In the genomic region with DNA sequence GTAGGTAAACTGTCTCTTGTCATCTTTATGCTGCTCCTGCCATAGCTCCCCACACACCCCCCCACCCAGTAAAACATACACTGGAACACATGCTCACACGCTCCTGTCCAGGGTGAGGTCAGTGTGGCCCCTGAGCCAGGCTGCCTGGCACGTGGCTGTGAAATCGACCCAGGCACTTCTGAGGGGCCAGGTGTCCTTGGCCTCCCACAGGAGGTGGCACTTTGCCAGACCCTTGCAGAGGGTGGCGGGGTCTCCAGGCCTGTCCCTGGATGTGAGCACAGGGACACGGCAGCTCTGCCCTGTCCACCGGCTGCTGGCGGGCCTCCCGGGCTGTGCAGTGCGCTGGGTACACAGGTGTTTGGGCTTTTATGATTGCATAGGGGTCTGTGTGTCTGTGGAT, we compare ENCODE assay signal across 20 cellular contexts. TPM values are rescaled to one million over a fixed set of nuclear protein-coding genes. Genes with fewer than 3 reads are reported as not detected.
DNase-seq lines count a peak whose midpoint lies in the region; ATAC-seq, FAIRE-seq and TF ChIP-seq lines count a peak whose summit lies in the region.
"Had no signal": no experiment of that assay in that cellular context is flagged by ENCODE, and none has a peak within 500 bp of the region (broad histone marks: within the 10 kb centered on the region; RNA-seq: fewer than 3 reads in every experiment).

No MANE protein-coding gene starts in this region.

- intact Hi-C loops in HepG2 (cut with micrococcal nuclease; ENCODE audit: unreplicated experiment) (loop anchor here (5.0 kb wide), 1 partner anchor 244 kb away; no protein-coding TSS in a partner anchor), right lobe of liver (cut with DNase I) (loop anchor here (10.0 kb wide), 2 partner anchors 241 to 261 kb away; no protein-coding TSS in a partner anchor), pancreas (cut with DNase I) (loop anchor here in 1 of 3 donors (10.0 kb wide), 1 partner anchor 251 kb away; no protein-coding TSS in a partner anchor)

- H3K4me3 ChIP-seq in HepG2 (replicated peaks in 1 of 3; ENCODE audit: insufficient read depth in 1 of 3, low read depth in 2 of 3, low read length in 3 of 3) = peak overlapping the region in 1 of 3 experiments; percentile 30; a peak in 1 of 6 replicates
- H3K4me3 ChIP-seq in right lobe of liver = no peak overlapping the region
- no peak overlapping the region for H3K4me3 ChIP-seq in SK-N-MC
- H3K4me3 ChIP-seq in mesodermal cell (ENCODE audit: extremely low read depth, insufficient read depth, low read length, poor library complexity, severe bottlenecking) = no peak overlapping the region
- H3K4me3 ChIP-seq in pancreas = no peak overlapping the region
- H3K4me3 ChIP-seq: lung had no signal

- peak overlapping the region; percentile 26 for H3K4me2 ChIP-seq in HepG2 (ENCODE audit: low read depth, low read length)

- no peaks in the 10 kb centered on the region for H3K36me3 ChIP-seq in HepG2 (replicated peaks in 1 of 2; ENCODE audit: control insufficient read depth in 1 of 2, insufficient read depth in 2 of 2, low read length in 2 of 2)
- no peaks in the 10 kb centered on the region for H3K36me3 ChIP-seq in right lobe of liver
- H3K36me3 ChIP-seq in SK-N-MC (ENCODE audit: insufficient read depth, low read length) = no peaks in the 10 kb centered on the region
- H3K36me3 ChIP-seq in mesodermal cell (ENCODE audit: control insufficient read depth, insufficient read depth, low read length) = no peaks in the 10 kb centered on the region
- H3K36me3 ChIP-seq in pancreas = no peaks in the 10 kb centered on the region

- no peaks in the 10 kb centered on the region for H3K79me2 ChIP-seq in HepG2 (ENCODE audit: insufficient read depth, low read length)

- WGBS in HepG2 (ENCODE audit: low lambda C conversion rate) = 5% methylated on average over 8 of the region's 9 CpGs
- WGBS in right lobe of liver (ENCODE audit: insufficient coverage, low coverage, low lambda C conversion rate, missing lambda C conversion rate) = no CpG with 5 or more reads among the region's 9 CpGs
- 91 to 95% methylated on average over 8 to 9 of the region's 9 CpGs for WGBS in mesodermal cell (ENCODE audit: insufficient coverage in 2 of 2), 2 experiments
- 71% methylated on average over 9 of the region's 9 CpGs for WGBS in pancreas, 2 donors

- DNase-seq in HepG2 (ENCODE audit: low spot score) = no peak
- no peak for DNase-seq in right lobe of liver
- DNase-seq in SK-N-MC (ENCODE audit: low read depth, low spot score) = no peak
- DNase-seq in pancreas = no peak
- no peak for DNase-seq in stimulated activated CD4-positive, alpha-beta T cell treated with anti-CD3 and anti-CD28 coated beads, Interleukin-4, amount 100 ng/mL, for 24 hours
- DNase-seq: activated CD4-positive, alpha-beta T cell treated with anti-CD3 and anti-CD28 coated beads, Interleukin-2, amount 10 ng/mL, durations not matched to agents 24 days and 14 days; activated naive CD8-positive, alpha-beta T cell treated with anti-CD3 and anti-CD28 coated beads, Interleukin-2, amount 50 U/mL, for 24 hours; foreskin melanocyte; H9; kidney; naive thymus-derived CD8-positive, alpha-beta T cell; NCI-H1105; NCI-H2227 treated with DMSO at 0.1 percent for 48 hours; NK-92 treated with Interleukin-12 subunit alpha and Interleukin-12 subunit beta, amount 100 ng/mL, for 24 hours; small intestine; stimulated activated CD4-positive, alpha-beta T cell treated with anti-CD3 and anti-CD28 coated beads, Interleukin-4, amount 100 ng/mL, for 4 hours had no signal

- H3K27ac ChIP-seq in HepG2 (ENCODE audit: extremely low read length, insufficient read depth, low read length) (no peak overlapping the region), right lobe of liver (no peak overlapping the region), SK-N-MC (peak overlapping the region; percentile 94), mesodermal cell (ENCODE audit: low read depth, low read length, severe bottlenecking) (peak overlapping the region; percentile 66), pancreas (no peak overlapping the region)

- TF ChIP-seq EP300 in HepG2 (IDR thresholded peaks at IDR 0.05; ENCODE audit: low read depth in 2 of 2, low read length in 2 of 2) (no peak), HepG2 (CRISPR knock-in tag; IDR thresholded peaks at IDR 0.05; ENCODE audit: borderline replicate concordance) (no peak)

- H3K4me1 ChIP-seq in HepG2 (ENCODE audit: insufficient read depth, low read length) (peaks cover 49% of the 10 kb centered on the region), right lobe of liver (peaks cover 0 to 3% (median 0%) of the 10 kb centered on the region in 4 donors), mesodermal cell (ENCODE audit: control insufficient read depth, insufficient read depth, low read length, poor library complexity, severe bottlenecking) (peaks cover 11% of the 10 kb centered on the region), pancreas (no peaks in the 10 kb centered on the region)

- H2AFZ ChIP-seq in HepG2 (ENCODE audit: low read length) = no peak overlapping the region

- TF ChIP-seq RAD21 in HepG2 (CRISPR knock-in tag; IDR thresholded peaks at IDR 0.05) = no peak

- H3K9me3 ChIP-seq in HepG2 (ENCODE audit: low read length) = no peaks in the 10 kb centered on the region
- no peaks in the 10 kb centered on the region for H3K9me3 ChIP-seq in right lobe of liver
- H3K9me3 ChIP-seq in SK-N-MC (ENCODE audit: low read depth, low read length) = no peaks in the 10 kb centered on the region
- H3K9me3 ChIP-seq in mesodermal cell (ENCODE audit: control insufficient read depth, low read length) = no peaks in the 10 kb centered on the region
- H3K9me3 ChIP-seq in pancreas = no peaks in the 10 kb centered on the region

- FAIRE-seq in HepG2 (lab: Jason Lieb, UNC) (no peak), pancreas (lab: Jason Lieb, UNC) (no peak)
- FAIRE-seq: endothelial cell of umbilical vein, kidney, small intestine had no signal

- H3K9ac ChIP-seq in HepG2 (ENCODE audit: insufficient read depth, low read depth, low read length) (no peak overlapping the region), SK-N-MC (ENCODE audit: insufficient read length) (no peak overlapping the region)

- TF ChIP-seq POLR2A in HepG2 (IDR thresholded peaks at IDR 0.05; ENCODE audit: insufficient read depth in 1 of 2, low read depth in 2 of 2, low read length in 2 of 2) = no peak
- no peak for TF ChIP-seq POLR2A in right lobe of liver (IDR thresholded peaks at IDR 0.05)

- TF ChIP-seq CTCF in HepG2 (CRISPR knock-in tag; IDR thresholded peaks at IDR 0.05) (no peak), right lobe of liver (IDR thresholded peaks at IDR 0.05) (no peak), pancreas (IDR thresholded peaks at IDR 0.05) (no peak)

- no peaks in the 10 kb centered on the region for H4K20me1 ChIP-seq in HepG2 (ENCODE audit: insufficient read depth, low read length)

- CTCF ChIA-PET in HepG2 (lab: Yijun Ruan, JAX; ENCODE audit: low intra/inter-chr PET ratio, low total read pairs) = no interaction called here

- in situ Hi-C loops in HepG2 (cut with HindIII; ENCODE audit: extremely low pct_ligation_motif_present, low pct_unique_long_range_greater_than_20kb) = no loop called here

- peaks cover 2 to 44% of the 10 kb centered on the region in 2 experiments; a peak in 3 of 5 replicates for H3K27me3 ChIP-seq in HepG2 (ENCODE audit: control insufficient read depth in 1 of 2, insufficient read depth in 2 of 2, low read length in 2 of 2)
- no peaks in the 10 kb centered on the region for H3K27me3 ChIP-seq in right lobe of liver
- H3K27me3 ChIP-seq in pancreas = no peaks in the 10 kb centered on the region

- POLR2A ChIA-PET in HepG2 (lab: Yijun Ruan, JAX) = no interaction called here

- BruUV-seq in HepG2 (replicated peaks; lab: Mats Ljungman, UMichigan) = no TSS peak

- peak; percentile 29 for ATAC-seq in HepG2
- ATAC-seq in right lobe of liver = no peak
- ATAC-seq in pancreas = no peak
- no peak for ATAC-seq in GM19324 (IDR thresholded peaks at IDR 0.05; ENCODE audit: low FRiP score, unreplicated experiment)
- ATAC-seq: activated naive CD8-positive, alpha-beta T cell treated with anti-CD3 and anti-CD28 coated beads, Interleukin-2, amount 50 U/mL, for 24 hours; naive thymus-derived CD8-positive, alpha-beta T cell had no signal

RNA-seq across cellular contexts. Expression of a gene that starts 10.0 kb away (rescaled TPM):
- total RNA-seq in HepG2 (2016; rRNA removed; fragmentation: Illumina TruSeq; extraction: Trizol) (0.14 and 0.29 TPM in 2 replicates), right lobe of liver (not detected), pancreas (not detected)
- total RNA-seq in HepG2 (2016; cell fraction: cytosol; rRNA removed; fragmentation: Illumina TruSeq; extraction: Trizol; ENCODE audit: low read depth) = not detected in 2 replicates
- total RNA-seq in HepG2 (2016; cell fraction: insoluble cytoplasmic fraction; rRNA removed; fragmentation: Illumina TruSeq; extraction: Trizol) = 0.09 and 0.28 TPM in 2 replicates
- 0.03 and 0.12 TPM in 2 replicates for total RNA-seq in HepG2 (2016; cell fraction: membrane; rRNA removed; fragmentation: Illumina TruSeq; extraction: Trizol)
- total RNA-seq in HepG2 (2016; cell fraction: nucleus; rRNA removed; fragmentation: Illumina TruSeq; extraction: Trizol) = 0.28 and 0.37 TPM in 2 replicates
- polyA plus RNA-seq in HepG2 (2011; rRNA removed) (0.01 and 0.07 TPM in 2 replicates), pancreas (under 1 TPM; 0.02 to 0.08 TPM)
- polyA plus RNA-seq in HepG2 (2011; cell fraction: cytosol; rRNA removed) = 0.01 TPM in 1 of 2 replicates, not detected in the other
- polyA plus RNA-seq in HepG2 (2011; cell fraction: nucleus; rRNA removed) = 0.11 and 0.16 TPM in 2 replicates
- 0.05 and 0.12 TPM in 2 replicates for polyA plus RNA-seq in HepG2 (2012)
- polyA plus RNA-seq in HepG2 (2016; cell fraction: cytosol; fragmentation: Illumina TruSeq; extraction: Trizol; ENCODE audit: low read depth) = 0.03 TPM in 1 of 2 replicates, not detected in the other
- 0.05 and 0.12 TPM in 2 replicates for polyA plus RNA-seq in HepG2 (2016; cell fraction: insoluble cytoplasmic fraction; fragmentation: Illumina TruSeq; extraction: Trizol; ENCODE audit: low read depth)
- 0.05 and 0.07 TPM in 2 replicates for polyA plus RNA-seq in HepG2 (2016; cell fraction: membrane; fragmentation: Illumina TruSeq; extraction: Trizol; ENCODE audit: low read depth)
- 0.37 and 0.41 TPM in 2 replicates for polyA plus RNA-seq in HepG2 (2016; cell fraction: nucleus; fragmentation: Illumina TruSeq; extraction: Trizol; ENCODE audit: insufficient read depth, low read depth)
- polyA minus RNA-seq in HepG2 (2011; rRNA and poly(A)+ RNA removed; ENCODE audit: low replicate concordance) = 0.05 and 0.50 TPM in 2 replicates
- polyA minus RNA-seq in HepG2 (2011; cell fraction: cytosol; rRNA and poly(A)+ RNA removed) = not detected in 2 replicates
- polyA minus RNA-seq in HepG2 (2011; cell fraction: nucleus; rRNA and poly(A)+ RNA removed) = 0.12 and 0.13 TPM in 2 replicates
- 58.5 TPM for polyA plus RNA-seq in mesodermal cell (2013, experiment 1 of 2)
- 59.5 TPM for polyA plus RNA-seq in mesodermal cell (2013, experiment 2 of 2)
- total RNA-seq: activated CD4-positive, alpha-beta T cell treated with anti-CD3 and anti-CD28 coated beads, Interleukin-2, amount 10 ng/mL, durations not matched to agents 24 days and 14 days; endothelial cell of umbilical vein had no signal
- polyA plus RNA-seq: endothelial cell of umbilical vein had no signal

Comparison
In these comparisons a context has a peak if more than half of its experiments do, and no peak if none do; other contexts are left out.
1. H3K27ac ChIP-seq: peak in SK-N-MC (single experiment) and mesodermal cell (single experiment); none in HepG2 (single experiment), right lobe of liver (0 of 3) and pancreas (0 of 4).